ENCODE assay signal across 14 cellular contexts in the genomic region with DNA sequence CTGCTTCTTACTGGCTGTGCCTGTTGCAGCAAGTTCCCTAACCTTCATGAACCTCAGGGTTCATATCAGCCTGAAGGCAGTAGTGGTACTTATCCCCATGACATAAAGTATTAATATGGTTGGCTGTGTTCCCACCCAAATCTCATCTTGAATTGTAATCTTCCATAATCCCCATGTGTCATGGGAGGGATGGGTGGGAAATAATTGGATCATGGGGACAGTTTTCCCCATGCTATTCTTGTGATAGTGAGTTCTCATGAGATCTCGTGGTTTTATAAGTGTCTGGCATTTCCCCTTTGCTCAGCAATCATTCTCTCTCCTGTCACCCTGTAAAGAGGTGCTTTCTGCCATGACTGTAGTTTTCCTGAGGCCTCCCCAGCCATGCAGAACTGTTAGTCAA.
A peak's percentile ranks its signal among the peaks of the same experiment; 100 is the strongest.
DNase-seq lines count a peak whose midpoint lies in the region; ATAC-seq and TF ChIP-seq lines count a peak whose summit lies in the region.
"Had no signal": no experiment of that assay in that cellular context is flagged by ENCODE, and none has a peak within 500 bp of the region (broad histone marks: within the 10 kb centered on the region; RNA-seq: fewer than 3 reads in every experiment).

No MANE protein-coding gene starts in this region.

- H3K9me3 ChIP-seq in heart left ventricle = no peaks in the 10 kb centered on the region
- no peaks in the 10 kb centered on the region for H3K9me3 ChIP-seq in esophagus muscularis mucosa
- H3K9me3 ChIP-seq in osteoblast (ENCODE audit: low read depth, low read length) = no peaks in the 10 kb centered on the region
- H3K9me3 ChIP-seq: psoas muscle had no signal

- H3K4me3 ChIP-seq in heart left ventricle = no peak overlapping the region
- no peak overlapping the region for H3K4me3 ChIP-seq in esophagus muscularis mucosa
- H3K4me3 ChIP-seq in osteoblast (ENCODE audit: insufficient read depth, low read length) = no peak overlapping the region
- H3K4me3 ChIP-seq: psoas muscle had no signal

- WGBS in heart left ventricle, 4 donors = 0 to 24% (median 8%) methylated on average over 1 of the region's 1 CpG
- WGBS in esophagus muscularis mucosa = 27% methylated on average over 1 of the region's 1 CpG

- H3K4me1 ChIP-seq in heart left ventricle = peaks cover 0 to 26% (median 4%) of the 10 kb centered on the region in 12 donors
- peaks cover 0 to 50% (median 33%) of the 10 kb centered on the region in 4 donors for H3K4me1 ChIP-seq in esophagus muscularis mucosa
- peaks cover 3% of the 10 kb centered on the region for H3K4me1 ChIP-seq in osteoblast (ENCODE audit: insufficient read depth, low read length)
- H3K4me1 ChIP-seq: psoas muscle had no signal

- DNase-seq in heart left ventricle = no peak
- no peak for DNase-seq in Right ventricle myocardium inferior (ENCODE audit: missing footprints)
- no peak for DNase-seq in esophagus muscularis mucosa (ENCODE audit: extremely low spot score)
- DNase-seq in osteoblast (ENCODE audit: insufficient read length, low spot score, missing footprints) = no peak
- DNase-seq in stimulated activated CD4-positive, alpha-beta T cell treated with anti-CD3 and anti-CD28 coated beads, Interleukin-2, amount 100 ng/mL, for 24 hours = no peak
- DNase-seq: activated naive CD4-positive, alpha-beta T cell treated with Interleukin-2 at 50 U/mL for 16 hours; naive thymus-derived CD4-positive, alpha-beta T cell; NCI-H2081 treated with DMSO at 0.1 percent for 48 hours; NCI-H748 treated with DMSO at 0.1 percent for 48 hours; psoas muscle had no signal

- H3K27ac ChIP-seq in heart left ventricle (peak overlapping the region in 11 of 12 donors; percentile 1 to 66 (median 25)), esophagus muscularis mucosa (replicated peaks in 1 of 4) (peak overlapping the region; percentile 49 to 78 (median 76)), osteoblast (ENCODE audit: low read depth, low read length) (peak overlapping the region; percentile 40)
- H3K27ac ChIP-seq: psoas muscle had no signal

- H3K27me3 ChIP-seq in heart left ventricle (no peaks in the 10 kb centered on the region), esophagus muscularis mucosa (no peaks in the 10 kb centered on the region), osteoblast (ENCODE audit: insufficient read depth, low read length) (no peaks in the 10 kb centered on the region)

- no peak overlapping the region for H2AFZ ChIP-seq in osteoblast (ENCODE audit: low read length)

- H4K20me1 ChIP-seq in osteoblast (ENCODE audit: insufficient read depth, low read length) = no peaks in the 10 kb centered on the region

- TF ChIP-seq POLR2A in heart left ventricle (IDR thresholded peaks at IDR 0.05) = no peak
- no peak for TF ChIP-seq POLR2A in esophagus muscularis mucosa (IDR thresholded peaks at IDR 0.05; ENCODE audit: low read depth)

- ATAC-seq in heart left ventricle = peak in 3 of 4 donors; percentile 23 to 47 (median 33)
- no peak for ATAC-seq in Right ventricle myocardium inferior
- ATAC-seq in HG03354 (IDR thresholded peaks at IDR 0.05; ENCODE audit: poor library complexity, severe bottlenecking, unreplicated experiment) = no peak
- ATAC-seq in HG03439 (IDR thresholded peaks at IDR 0.05; ENCODE audit: unreplicated experiment) = no peak
- no peak for ATAC-seq in GM19023 (IDR thresholded peaks at IDR 0.05; ENCODE audit: unreplicated experiment)
- ATAC-seq: HepG2; naive thymus-derived CD4-positive, alpha-beta T cell; psoas muscle had no signal

- intact Hi-C loops in heart left ventricle (cut with DNase I) = loop anchor here in 1 of 10 donors (10.0 kb wide), 1 partner anchor 74 kb away; no protein-coding TSS in a partner anchor
- intact Hi-C loops in Right ventricle myocardium inferior (cut with DNase I) = no loop called here
- intact Hi-C loops in esophagus muscularis mucosa (cut with DNase I) = no loop called here

- H3K36me3 ChIP-seq in heart left ventricle = peaks cover 0 to 99% (median 59%) of the 10 kb centered on the region in 9 donors
- H3K36me3 ChIP-seq in esophagus muscularis mucosa = peaks cover 17 to 75% (median 43%) of the 10 kb centered on the region in 4 donors
- peaks cover 91% of the 10 kb centered on the region for H3K36me3 ChIP-seq in osteoblast (ENCODE audit: insufficient read depth, low read length)

- no peak overlapping the region for H3K4me2 ChIP-seq in osteoblast (ENCODE audit: insufficient read depth, low read length)

- TF ChIP-seq EP300 in esophagus muscularis mucosa (IDR thresholded peaks at IDR 0.05) = no peak

- no peak for TF ChIP-seq CTCF in heart left ventricle (IDR thresholded peaks at IDR 0.05)
- no peak for TF ChIP-seq CTCF in esophagus muscularis mucosa (IDR thresholded peaks at IDR 0.05)
- TF ChIP-seq CTCF in osteoblast (IDR thresholded peaks at IDR 0.05; ENCODE audit: extremely low read depth, low read depth, low read length) = no peak

- H3K79me2 ChIP-seq in osteoblast (ENCODE audit: insufficient read depth, low read length) = no peaks in the 10 kb centered on the region

Comparison
In these comparisons a context has a peak if more than half of its experiments do, and no peak if none do; other contexts are left out.
1. ATAC-seq: peak in heart left ventricle (3 of 4); none in Right ventricle myocardium inferior (single experiment), HG03354 (single experiment), HG03439 (single experiment) and GM19023 (single experiment).
2. H3K27ac ChIP-seq: peak in every context shown above with its lines; median percentile 76 in esophagus muscularis mucosa; 40 in osteoblast; 25 in heart left ventricle.